In genomic region chr10:100285316-100285715, GRCh38 we compare ENCODE assay signal across 7 cellular contexts. TPM values are rescaled to one million over a fixed set of nuclear protein-coding genes. Genes with fewer than 3 reads are reported as not detected.
DNase-seq lines count a peak whose midpoint lies in the region; ATAC-seq and TF ChIP-seq lines count a peak whose summit lies in the region.
"Not testable (repeated sequence)": the region's sequence is repeated elsewhere in the genome, so short reads cannot be mapped to it uniquely, and the experiment has no call there.
"Had no signal": no experiment of that assay in that cellular context is flagged by ENCODE, and none has a peak within 500 bp of the region (broad histone marks: within the 10 kb centered on the region; RNA-seq: fewer than 3 reads in every experiment).

No MANE protein-coding gene starts in this region.

- 90% methylated on average over 11 of the region's 11 CpGs for WGBS in hepatocyte (ENCODE audit: low lambda C conversion rate, missing lambda C conversion rate)

- H3K9me3 Mint-ChIP-seq in central memory CD8-positive, alpha-beta T cell: not testable (repeated sequence)

- peaks cover 41% of the 10 kb centered on the region for H3K79me2 ChIP-seq in hepatocyte

- peak; percentile 16 for DNase-seq in A172 (ENCODE audit: low spot score)
- DNase-seq in central memory CD8-positive, alpha-beta T cell (ENCODE audit: low spot score in 2 of 2); hepatocyte (ENCODE audit: low spot score): not testable (repeated sequence)

- not testable (repeated sequence) for H3K27me3 ChIP-seq in HUES48 (ENCODE audit: control insufficient read depth, insufficient read depth, low read length); hepatocyte; neutrophil

- peaks cover 20% of the 10 kb centered on the region for H3K4me1 Mint-ChIP-seq in central memory CD8-positive, alpha-beta T cell

- ATAC-seq in central memory CD8-positive, alpha-beta T cell (replicated peaks; ENCODE audit: extremely low read depth, poor library complexity, severe bottlenecking): not testable (repeated sequence)

- not testable (repeated sequence) for H3K27me3 Mint-ChIP-seq in central memory CD8-positive, alpha-beta T cell

- H3K9ac ChIP-seq in HUES48 (ENCODE audit: low read depth, low read length): peak overlapping the region; percentile 58

- H3K4me3 ChIP-seq in HUES48 (ENCODE audit: low read depth, low read length) (peak overlapping the region; percentile 79), WI38 (ENCODE audit: low read depth, low read length) (peak overlapping the region; percentile 94), hepatocyte (peak overlapping the region; percentile 89), neutrophil (ENCODE audit: low read depth in 1 of 2, low read length in 1 of 2) (peak overlapping the region; percentile 74 to 94)

- H2AFZ ChIP-seq in hepatocyte: peak overlapping the region; percentile 65

- H3K9me3 ChIP-seq in HUES48 (ENCODE audit: control insufficient read depth, insufficient read depth, low read length); hepatocyte (ENCODE audit: low read depth); neutrophil: not testable (repeated sequence)

- H3K27ac ChIP-seq in HUES48 (ENCODE audit: low read depth, low read length): peak overlapping the region; percentile 79
- peak overlapping the region; percentile 90 for H3K27ac ChIP-seq in hepatocyte
- peak overlapping the region; percentile 96 for H3K27ac ChIP-seq in neutrophil

- H3K4me1 ChIP-seq in HUES48 (ENCODE audit: control insufficient read depth, insufficient read depth, low read length); hepatocyte (ENCODE audit: insufficient read depth): not testable (repeated sequence)
- peaks cover 20 to 24% of the 10 kb centered on the region in 2 experiments for H3K4me1 ChIP-seq in neutrophil (ENCODE audit: control insufficient read depth in 1 of 2, insufficient read depth in 1 of 2, low read depth in 1 of 2, low read length in 1 of 2)

- TF ChIP-seq CTCF in WI38 (IDR thresholded peaks at IDR 0.05; ENCODE audit: low read depth, low read length); hepatocyte (IDR thresholded peaks at IDR 0.05; ENCODE audit: poor library complexity); neutrophil (IDR thresholded peaks at IDR 0.05): not testable (repeated sequence)

- H3K4me2 ChIP-seq in hepatocyte: peak overlapping the region; percentile 74

- H3K36me3 ChIP-seq in HUES48 (ENCODE audit: control insufficient read depth, insufficient read depth, low read length): peaks cover 38% of the 10 kb centered on the region
- not testable (repeated sequence) for H3K36me3 ChIP-seq in hepatocyte (replicated peaks; ENCODE audit: insufficient read depth, low read depth)
- H3K36me3 ChIP-seq in neutrophil: peaks cover 28% of the 10 kb centered on the region

- H4K20me1 ChIP-seq in hepatocyte (ENCODE audit: insufficient read depth, poor library complexity, severe bottlenecking): not testable (repeated sequence)

- H3K27ac Mint-ChIP-seq in central memory CD8-positive, alpha-beta T cell (ENCODE audit: low read depth): peak overlapping the region; percentile 92

- peak overlapping the region; percentile 95 for H3K4me3 Mint-ChIP-seq in central memory CD8-positive, alpha-beta T cell

- peaks cover 24% of the 10 kb centered on the region for H3K36me3 Mint-ChIP-seq in central memory CD8-positive, alpha-beta T cell (ENCODE audit: insufficient read depth)

- not testable (repeated sequence) for H3K9me2 ChIP-seq in hepatocyte (replicated peaks; ENCODE audit: insufficient read depth)

RNA-seq across cellular contexts. Expression of gene BLOC1S2, which starts 1.2 kb away (rescaled TPM):
- total RNA-seq in A172 (2014; rRNA removed; shearing (Covaris generic)): 113 and 127 TPM in 2 replicates
- 44.1 and 50.1 TPM in 2 replicates for total RNA-seq in hepatocyte
- polyA plus RNA-seq in hepatocyte: 46.7 and 50.4 TPM in 2 replicates

RNA-seq across cellular contexts. Expression of gene CWF19L1, which starts 17.9 kb away (rescaled TPM):
- 47.1 and 54.3 TPM in 2 replicates for total RNA-seq in A172 (2014; rRNA removed; shearing (Covaris generic))
- 22.8 and 24.0 TPM in 2 replicates for total RNA-seq in hepatocyte
- 12.2 and 14.5 TPM in 2 replicates for polyA plus RNA-seq in hepatocyte

RNA-seq across cellular contexts. Expression of gene PKD2L1, which starts 44.7 kb away (rescaled TPM):
- not detected in 2 replicates for total RNA-seq in A172 (2014; rRNA removed; shearing (Covaris generic))
- 0.10 TPM in 1 of 2 replicates, not detected in the other for total RNA-seq in hepatocyte
- 0.88 and 1.9 TPM in 2 replicates for polyA plus RNA-seq in hepatocyte
- total RNA-seq: left ventricle myocardium superior had no signal

RNA-seq across cellular contexts. Expression of gene CHUK, which starts 55.9 kb away (rescaled TPM):
- total RNA-seq in A172 (2014; rRNA removed; shearing (Covaris generic)): 44.8 and 51.1 TPM in 2 replicates
- total RNA-seq in hepatocyte: 24.6 and 29.2 TPM in 2 replicates
- 10.0 and 10.8 TPM in 2 replicates for polyA plus RNA-seq in hepatocyte
